Comparison of ENCODE assay signal across 15 cellular contexts in genomic region chr5:14464101-14464500, GRCh38.
DNase-seq lines count a peak whose midpoint lies in the region; ATAC-seq and TF ChIP-seq lines count a peak whose summit lies in the region.
"Had no signal": no experiment of that assay in that cellular context is flagged by ENCODE, and none has a peak within 500 bp of the region (broad histone marks: within the 10 kb centered on the region; RNA-seq: fewer than 3 reads in every experiment).

No MANE protein-coding gene starts in this region.

- in situ Hi-C loops in IMR-90 (cut with MboI; ENCODE audit: low sequenced_read_pairs) (no loop called here), ACHN (cut with HindIII; ENCODE audit: low pct_ligation_motif_present, low pct_unique_long_range_greater_than_20kb, low sequenced_read_pairs) (no loop called here)

- H3K27ac ChIP-seq in AG04450 (ENCODE audit: low read depth, low read length) (peak overlapping the region; percentile 61), IMR-90 (ENCODE audit: insufficient read depth, low read length) (peak overlapping the region; percentile 13; the same call in 1 of the 2 replicates), mesenchymal stem cell (ENCODE audit: low read length, poor library complexity, severe bottlenecking) (no peak overlapping the region)
- H3K27ac ChIP-seq: foreskin keratinocyte, parathyroid adenoma had no signal

- no peak overlapping the region for H2AFZ ChIP-seq in IMR-90 (replicated peaks; ENCODE audit: low read length, poor library complexity)
- no peak overlapping the region for H2AFZ ChIP-seq in mesenchymal stem cell (ENCODE audit: low read depth, low read length)
- H2AFZ ChIP-seq: parathyroid adenoma had no signal

- H2AK5ac ChIP-seq in IMR-90 (ENCODE audit: low read depth, low read length) (peak overlapping the region; percentile 35; the same call in 1 of the 2 replicates), mesenchymal stem cell (ENCODE audit: low read length, severe bottlenecking) (no peak overlapping the region)

- WGBS in IMR-90 (ENCODE audit: extremely low coverage in 2 of 2, insufficient read length in 1 of 2), 2 experiments, result no CpG with 5 or more reads among the region's 3 CpGs
- 83% methylated on average over 1 of the region's 3 CpGs for whole genome bisulfite sequencing in mesenchymal stem cell

- no peak overlapping the region for H2BK15ac ChIP-seq in IMR-90 (ENCODE audit: low read depth, low read length)
- no peak overlapping the region for H2BK15ac ChIP-seq in mesenchymal stem cell (ENCODE audit: low read depth, poor library complexity, severe bottlenecking)

- H2BK5ac ChIP-seq in IMR-90 (ENCODE audit: low read depth, low read length, poor library complexity, severe bottlenecking) (peak overlapping the region; percentile 51), mesenchymal stem cell (ENCODE audit: low read depth, low read length, poor library complexity, severe bottlenecking) (no peak overlapping the region)

- CTCF ChIA-PET in AG04450 (lab: Charles Lee) (no interaction called here), IMR-90 (lab: Yijun Ruan, JAX) (no interaction called here)

- ATAC-seq in IMR-90 (ENCODE audit: low read depth) (peak; percentile 7; the same call in 1 of the 2 replicates), HG03469 (IDR thresholded peaks at IDR 0.05; ENCODE audit: unreplicated experiment) (no peak)
- ATAC-seq: activated CD8-positive, alpha-beta T cell treated with anti-CD3 and anti-CD28 coated beads for 36 hours had no signal

- H2BK120ac ChIP-seq in IMR-90 (ENCODE audit: low read depth, low read length), result no peak overlapping the region
- no peak overlapping the region for H2BK120ac ChIP-seq in mesenchymal stem cell (ENCODE audit: low read depth, low read length)

- H3K9me3 ChIP-seq in AG04450 (ENCODE audit: control insufficient read depth, insufficient read depth, low read length), result no peaks in the 10 kb centered on the region
- H3K9me3 ChIP-seq in IMR-90 (ENCODE audit: control insufficient read depth, insufficient read depth, low read length), result no peaks in the 10 kb centered on the region
- H3K9me3 ChIP-seq in mesenchymal stem cell (ENCODE audit: control insufficient read depth, low read length), result no peaks in the 10 kb centered on the region
- H3K9me3 ChIP-seq: SJSA1 had no signal

- 0 out of 2 replicates have a peak overlapping the region, but pooled peaks have one; percentile 6 for H3K18ac ChIP-seq in IMR-90 (ENCODE audit: low read depth, low read length)
- H3K18ac ChIP-seq in mesenchymal stem cell (ENCODE audit: low read depth in 1 of 2, low read length in 2 of 2), result peak overlapping the region in 1 of 2 experiments; percentile 40

- H3K4me3 ChIP-seq in AG04450 (ENCODE audit: low read depth, low read length) (no peak overlapping the region), IMR-90 (ENCODE audit: insufficient read depth, low read depth, low read length) (no peak overlapping the region), cardiac fibroblast (replicated peaks in 1 of 2; ENCODE audit: low read depth in 2 of 2, low read length in 2 of 2) (no peak overlapping the region), mesenchymal stem cell (ENCODE audit: insufficient read depth in 1 of 2, low read depth in 1 of 2, low read length in 2 of 2) (no peak overlapping the region)
- H3K4me3 ChIP-seq: coronary artery, SJSA1 had no signal

- peak overlapping the region; percentile 50; the same call in 1 of the 2 replicates for H3K23ac ChIP-seq in IMR-90 (ENCODE audit: low read depth, low read length)
- no peak overlapping the region for H3K23ac ChIP-seq in mesenchymal stem cell (ENCODE audit: low read length in 2 of 2)

- H4K20me1 ChIP-seq in IMR-90 (ENCODE audit: insufficient read depth, low read length), result peaks cover 90% of the 10 kb centered on the region

- H2AK9ac ChIP-seq in IMR-90 (replicated peaks; ENCODE audit: low read depth, low read length, poor library complexity), result no peak overlapping the region

- H3K4ac ChIP-seq in IMR-90 (ENCODE audit: low read depth, low read length), result peak overlapping the region; percentile 32; the same call in 1 of the 2 replicates
- H3K4ac ChIP-seq in mesenchymal stem cell (ENCODE audit: low read depth in 1 of 2, low read length in 2 of 2), result no peak overlapping the region

- POLR2A ChIA-PET in AG04450 (lab: Yijun Ruan, JAX) (interaction anchor here (0.7 kb wide), 1 partner anchor 27 kb away, joined by 9 read pairs; no protein-coding TSS in a partner anchor), IMR-90 (lab: Charles Lee; ENCODE audit: unreplicated experiment) (no interaction called here)

- no peak for DNase-seq in AG04450 (ENCODE audit: low read depth, low spot score)
- no peak for DNase-seq in IMR-90
- peak; percentile 54 to 58 for DNase-seq in cardiac fibroblast (ENCODE audit: low read depth in 2 of 2)
- DNase-seq in mesenchymal stem cell, result peak; percentile 49
- DNase-seq in ACHN, result no peak
- no peak for DNase-seq in NCI-H2227 (lab: John Stamatoyannopoulos, UW; ENCODE audit: unreplicated experiment)
- no peak for DNase-seq in NCI-H82 (lab: John Stamatoyannopoulos, UW)
- DNase-seq: activated CD8-positive, alpha-beta T cell treated with anti-CD3 and anti-CD28 coated beads for 36 hours; amygdala; NCI-H1930 had no signal

- BruUV-seq in IMR-90 (replicated peaks; lab: Mats Ljungman, UMichigan), result no TSS peak

- H3K4me1 ChIP-seq in IMR-90 (ENCODE audit: control insufficient read depth, insufficient read depth, low read length) (peaks cover 36% of the 10 kb centered on the region), mesenchymal stem cell (ENCODE audit: control insufficient read depth, insufficient read depth, low read depth, low read length) (peaks cover 6% of the 10 kb centered on the region)
- H3K4me1 ChIP-seq: parathyroid adenoma had no signal

- TF ChIP-seq CTCF in AG04450 (IDR thresholded peaks at IDR 0.05; ENCODE audit: low read depth, low read length), result no peak
- TF ChIP-seq CTCF in IMR-90 (conservative IDR thresholded peaks at IDR 0.05; ENCODE audit: low read depth, low read length), result no peak
- no peak for TF ChIP-seq CTCF in cardiac fibroblast (IDR thresholded peaks at IDR 0.05; ENCODE audit: low read depth, low read length)

- H3K27me3 ChIP-seq in AG04450 (ENCODE audit: control insufficient read depth, insufficient read depth, low read length), result no peaks in the 10 kb centered on the region
- H3K27me3 ChIP-seq in IMR-90 (ENCODE audit: control insufficient read depth, insufficient read depth, low read length), result no peaks in the 10 kb centered on the region
- H3K27me3 ChIP-seq in mesenchymal stem cell (ENCODE audit: control insufficient read depth in 1 of 2, insufficient read depth in 1 of 2, low read length in 2 of 2), result no peaks in the 10 kb centered on the region
- H3K27me3 ChIP-seq: foreskin keratinocyte, SJSA1 had no signal

- no peak overlapping the region for H4K91ac ChIP-seq in IMR-90 (ENCODE audit: insufficient read depth, low read depth, low read length)
- H4K91ac ChIP-seq in mesenchymal stem cell (ENCODE audit: low read length), result no peak overlapping the region

- no peak overlapping the region for H2BK20ac ChIP-seq in IMR-90 (ENCODE audit: low read depth, low read length)

- no peak overlapping the region for H4K5ac ChIP-seq in IMR-90 (ENCODE audit: low read depth, low read length)

- no peak overlapping the region for H2BK12ac ChIP-seq in mesenchymal stem cell (ENCODE audit: low read length in 2 of 2)

- H3K36me3 ChIP-seq in IMR-90 (ENCODE audit: control insufficient read depth, insufficient read depth, low read length) (peaks cover 65% of the 10 kb centered on the region), mesenchymal stem cell (ENCODE audit: control insufficient read depth in 1 of 2, insufficient read depth in 2 of 2, low read depth in 1 of 2, low read length in 2 of 2) (peaks cover 50 to 97% of the 10 kb centered on the region in 2 experiments)

- no peak overlapping the region for H3K9ac ChIP-seq in IMR-90 (ENCODE audit: low read depth, low read length)
- peak overlapping the region; percentile 62 for H3K9ac ChIP-seq in mesenchymal stem cell (ENCODE audit: low read length)
- H3K9ac ChIP-seq: parathyroid adenoma had no signal

- no peak overlapping the region for H3K14ac ChIP-seq in IMR-90 (replicated peaks; ENCODE audit: low read depth, low read length)
- H3K14ac ChIP-seq in mesenchymal stem cell (ENCODE audit: low read length in 2 of 2), result no peak overlapping the region

- no peak for TF ChIP-seq RAD21 in IMR-90 (IDR thresholded peaks at IDR 0.05; ENCODE audit: low read length)

- H3K79me1 ChIP-seq in IMR-90 (ENCODE audit: low read depth in 1 of 2, low read length in 2 of 2), result peaks cover 42 to 86% of the 10 kb centered on the region in 2 experiments
- peaks cover 25% of the 10 kb centered on the region for H3K79me1 ChIP-seq in mesenchymal stem cell (replicated peaks; ENCODE audit: low read length, poor library complexity, severe bottlenecking)

- no peak overlapping the region for H3K56ac ChIP-seq in IMR-90 (ENCODE audit: extremely low read depth, insufficient read depth, low read length)

- H3K4me2 ChIP-seq in IMR-90 (ENCODE audit: low read depth, low read length) (no peak overlapping the region; the same call in 1 of the 2 replicates), mesenchymal stem cell (ENCODE audit: low read length, poor library complexity, severe bottlenecking) (no peak overlapping the region)

- H3K9me1 ChIP-seq in IMR-90 (ENCODE audit: insufficient read depth, low read length), result peaks cover 49% of the 10 kb centered on the region

- intact Hi-C loops in IMR-90 (cut with micrococcal nuclease), result no loop called here

- no peak for TF ChIP-seq POLR2A in IMR-90 (IDR thresholded peaks at IDR 0.05; ENCODE audit: low read depth, low read length)

- dilution Hi-C loops in IMR-90 (cut with HindIII; ENCODE audit: low sequenced_read_pairs, unreplicated experiment), result no loop called here

- H4K8ac ChIP-seq in IMR-90 (ENCODE audit: low read depth in 2 of 2, low read length in 2 of 2) (no peak overlapping the region), mesenchymal stem cell (ENCODE audit: low read length) (no peak overlapping the region)

TF ChIP-seq in IMR-90, 13 proteins besides CTCF, POLR2A, EP300 and RAD21:
- TF ChIP-seq CHD1 (IDR thresholded peaks at IDR 0.05; ENCODE audit: low read depth, low read length) (no peak), SMC3 (IDR thresholded peaks at IDR 0.05; ENCODE audit: low read depth, low read length) (no peak), FOS (IDR thresholded peaks at IDR 0.05; ENCODE audit: low read depth, low read length) (no peak), RFX5 (IDR thresholded peaks at IDR 0.05; ENCODE audit: low read depth, low read length) (no peak), ELK1 (IDR thresholded peaks at IDR 0.05; ENCODE audit: borderline replicate concordance, low read depth, low read length) (no peak)

Comparison
In these comparisons a context has a peak if more than half of its experiments do, and no peak if none do; other contexts are left out.
1. DNase-seq: peak in cardiac fibroblast (2 of 2) and mesenchymal stem cell (single experiment); none in AG04450 (single experiment), IMR-90 (single experiment), ACHN (single experiment), NCI-H2227 (single experiment) and NCI-H82 (single experiment).